In genomic region chr11:125625225-125625593, GRCh38 we compare ENCODE assay signal across 9 cellular contexts. TPM values are rescaled to one million over a fixed set of nuclear protein-coding genes. Genes with fewer than 3 reads are reported as not detected.
DNase-seq lines count a peak whose midpoint lies in the region; ATAC-seq, FAIRE-seq and TF ChIP-seq lines count a peak whose summit lies in the region.
"Had no signal": no experiment of that assay in that cellular context is flagged by ENCODE, and none has a peak within 500 bp of the region (broad histone marks: within the 10 kb centered on the region; RNA-seq: fewer than 3 reads in every experiment).

No MANE protein-coding gene starts in this region.

- intact Hi-C loops in prostate gland (cut with DNase I), result loop anchor here (1.0 kb wide), 1 partner anchor 33 kb away; the partner anchor contains the start of gene STT3A

- peak overlapping the region; percentile 94 for H3K27ac ChIP-seq in prostate gland

- WGBS in prostate gland, result 2% methylated on average over 16 of the region's 16 CpGs

- H3K9me3 Mint-ChIP-seq in activated naive CD4-positive, alpha-beta T cell treated with anti-CD3 and anti-CD28 coated beads, Interleukin-2, amount 50 U/mL, for 24 hours, result no peaks in the 10 kb centered on the region

- peak overlapping the region; percentile 95 for H3K4me3 Mint-ChIP-seq in activated naive CD4-positive, alpha-beta T cell treated with anti-CD3 and anti-CD28 coated beads, Interleukin-2, amount 50 U/mL, for 24 hours
- H3K4me3 Mint-ChIP-seq in T-helper 17 cell, result peak overlapping the region; percentile 100

- H3K9me3 ChIP-seq in T-helper 17 cell (ENCODE audit: control insufficient read depth, low read length, poor library complexity, severe bottlenecking) (no peaks in the 10 kb centered on the region), prostate gland (no peaks in the 10 kb centered on the region)

- peaks cover 6% of the 10 kb centered on the region for H3K36me3 Mint-ChIP-seq in activated naive CD4-positive, alpha-beta T cell treated with anti-CD3 and anti-CD28 coated beads, Interleukin-2, amount 50 U/mL, for 24 hours
- H3K36me3 Mint-ChIP-seq in T-helper 17 cell (ENCODE audit: low read depth), result peaks cover 2% of the 10 kb centered on the region

- H3K27ac Mint-ChIP-seq in activated naive CD4-positive, alpha-beta T cell treated with anti-CD3 and anti-CD28 coated beads, Interleukin-2, amount 50 U/mL, for 24 hours, result peak overlapping the region; percentile 97
- peak overlapping the region; percentile 99 for H3K27ac Mint-ChIP-seq in T-helper 17 cell

- FAIRE-seq in GM12892 (lab: Jason Lieb, UNC), result no peak

- no peaks in the 10 kb centered on the region for H3K4me1 ChIP-seq in prostate gland (replicated peaks)

- TF ChIP-seq CTCF in foreskin fibroblast (IDR thresholded peaks at IDR 0.05; ENCODE audit: low read depth, low read length) (no peak), prostate gland (IDR thresholded peaks at IDR 0.05) (no peak)

- ATAC-seq in T-helper 17 cell (no peak), GM19455 (IDR thresholded peaks at IDR 0.05; ENCODE audit: unreplicated experiment) (no peak)

- DNase-seq in activated naive CD4-positive, alpha-beta T cell (lab: John Stamatoyannopoulos, UW), result no peak
- DNase-seq in T-helper 17 cell (no peak), foreskin fibroblast (no peak), prostate gland (ENCODE audit: low spot score) (no peak), GM12892 (ENCODE audit: insufficient read length) (no peak), erythroblast (lab: John Stamatoyannopoulos, UW) (no peak)

- TF ChIP-seq POLR2A in prostate gland (IDR thresholded peaks at IDR 0.05), result no peak
- no peak for TF ChIP-seq POLR2A in GM12892 (IDR thresholded peaks at IDR 0.05; ENCODE audit: low read depth, low read length)
- TF ChIP-seq POLR2A in erythroblast (IDR thresholded peaks at IDR 0.05; ENCODE audit: low read length), result no peak

- H3K27me3 Mint-ChIP-seq in activated naive CD4-positive, alpha-beta T cell treated with anti-CD3 and anti-CD28 coated beads, Interleukin-2, amount 50 U/mL, for 24 hours, result no peaks in the 10 kb centered on the region
- no peaks in the 10 kb centered on the region for H3K27me3 Mint-ChIP-seq in T-helper 17 cell

- H3K4me3 ChIP-seq in foreskin fibroblast (ENCODE audit: low read depth in 1 of 2, low read length in 2 of 2) (peak overlapping the region; percentile 73 to 80), prostate gland (peak overlapping the region; percentile 63 to 66)

- peaks cover 20% of the 10 kb centered on the region for H3K4me1 Mint-ChIP-seq in activated naive CD4-positive, alpha-beta T cell treated with anti-CD3 and anti-CD28 coated beads, Interleukin-2, amount 50 U/mL, for 24 hours
- peaks cover 24% of the 10 kb centered on the region for H3K4me1 Mint-ChIP-seq in T-helper 17 cell

- no peaks in the 10 kb centered on the region for H3K27me3 ChIP-seq in prostate gland (replicated peaks; ENCODE audit: insufficient read depth)

- H3K36me3 ChIP-seq in prostate gland, result no peaks in the 10 kb centered on the region

RNA-seq across cellular contexts. Expression of gene CHEK1, which starts 0.2 kb away (rescaled TPM):
- total RNA-seq in T-helper 17 cell (10 to 100 TPM in 1 of 2 donors, 1 to 10 TPM in 1; 7.9 to 16.0 TPM), prostate gland (10 to 100 TPM in 1 of 2 donors, 1 to 10 TPM in 1; 3.2 to 20.3 TPM)
- 36.5 TPM for polyA plus RNA-seq in GM12892 (2012; ENCODE audit: missing spikeins)

RNA-seq across cellular contexts. Expression of gene STT3A, which starts 32.6 kb away (rescaled TPM):
- total RNA-seq in T-helper 17 cell, result 10 to 100 TPM; 54.8 to 61.4 TPM
- 100 to 1,000 TPM in 1 of 2 donors, 10 to 100 TPM in 1; 90.1 to 124 TPM for total RNA-seq in prostate gland
- polyA plus RNA-seq in GM12892 (2012; ENCODE audit: missing spikeins), result 75.7 TPM

RNA-seq across cellular contexts. Expression of gene ACRV1, which starts 55.4 kb away (rescaled TPM):
- not detected for total RNA-seq in T-helper 17 cell
- total RNA-seq in prostate gland, result 10 to 100 TPM in 1 of 2 donors, not detected in 1; 10.8 TPM
- polyA plus RNA-seq in GM12892 (2012; ENCODE audit: missing spikeins), result 0.30 TPM
- total RNA-seq: pulmonary artery endothelial cell had no signal

RNA-seq across cellular contexts. Expression of gene EI24, which starts 55.9 kb away (rescaled TPM):
- total RNA-seq in T-helper 17 cell (10 to 100 TPM; 19.4 to 21.9 TPM), prostate gland (100 to 1,000 TPM in 1 of 2 donors, 10 to 100 TPM in 1; 41.4 to 118 TPM)
- 43.3 TPM for polyA plus RNA-seq in GM12892 (2012; ENCODE audit: missing spikeins)
